Comparison of ENCODE assay signal across 21 cellular contexts in genomic region chr13:34522818-34523217, GRCh38.
"Had no signal": no experiment of that assay in that cellular context is flagged by ENCODE, and none has a peak within 500 bp of the region (broad histone marks: within the 10 kb centered on the region; RNA-seq: fewer than 3 reads in every experiment).

No MANE protein-coding gene starts in this region.

- H3K27ac Mint-ChIP-seq: activated CD8-positive, alpha-beta T cell treated with anti-CD3 and anti-CD28 coated beads, Interleukin-2, amount 10 ng/mL, durations not matched to agents 7 days and 5 days; activated naive CD8-positive, alpha-beta T cell; activated T-helper 1 cell treated with anti-CD3 and anti-CD28 coated beads, Interleukin-12 subunit alpha, Interleukin-12 subunit beta, Interleukin-2, Interleukin-4 antibody, amounts not matched to agents 30 ng/mL and 10 ng/mL and 1 ng/mL, durations not matched to agents 14 hours and 24 hours and 36 hours; dendritic cell treated with granulocyte-macrophage colony-stimulating factor and Interleukin-4, amounts not matched to agents 40 ng/mL and 50 ng/mL, for 4 days; mesothelial cell of epicardium; naive thymus-derived CD8-positive, alpha-beta T cell; neural progenitor cell; stimulated activated naive CD8-positive, alpha-beta T cell treated with anti-CD3 and anti-CD28 coated beads, Interleukin-15, Interleukin-2, amounts not matched to agents 100 ng/mL and 50 ng/mL, for 24 hours had no signal

- H3K4me1 Mint-ChIP-seq: naive thymus-derived CD8-positive, alpha-beta T cell had no signal

- H3K27me3 ChIP-seq: adrenal gland, body of pancreas, foreskin keratinocyte, neural progenitor cell, thyroid gland had no signal

- H3K4me3 ChIP-seq: adrenal gland, body of pancreas, left ventricle myocardium inferior, neural progenitor cell, thyroid gland had no signal

- H3K4me1 ChIP-seq: adrenal gland, foreskin keratinocyte, left ventricle myocardium inferior, neural progenitor cell had no signal

- H3K9me3 ChIP-seq: adrenal gland, body of pancreas, thyroid gland had no signal

- H3K27ac ChIP-seq: adrenal gland, body of pancreas, foreskin keratinocyte, left ventricle myocardium inferior, neural progenitor cell, thyroid gland had no signal

- H3K36me3 ChIP-seq: adrenal gland, left ventricle myocardium inferior, neural progenitor cell, thyroid gland had no signal

- H3K9me3 Mint-ChIP-seq: neural progenitor cell; stimulated activated naive CD8-positive, alpha-beta T cell treated with anti-CD3 and anti-CD28 coated beads, Interleukin-15, Interleukin-2, amounts not matched to agents 100 ng/mL and 50 ng/mL, for 24 hours had no signal

- DNase-seq: activated CD4-positive, alpha-beta T cell treated with anti-CD3 and anti-CD28 coated beads for 1 hour; activated CD4-positive, alpha-beta T cell treated with anti-CD3 and anti-CD28 coated beads, Interleukin-2, amount 50 U/mL, for 1 hour; activated CD8-positive, alpha-beta T cell treated with anti-CD3 and anti-CD28 coated beads, Interleukin-2, amount 10 ng/mL, durations not matched to agents 7 days and 5 days; activated gamma-delta T cell treated with Interleukin-2 at 50 U/mL for 16 hours; adrenal gland; body of pancreas; caudate nucleus; effector CD4-positive, alpha-beta T cell; left ventricle myocardium inferior; naive thymus-derived CD8-positive, alpha-beta T cell; stimulated activated CD4-positive, alpha-beta T cell treated with anti-CD3 and anti-CD28 coated beads, Interleukin-1b, Interleukin-23, amount 100 ng/mL, for 48 hours; substantia nigra; T-helper 9 cell; thyroid gland had no signal

- H3K4me3 Mint-ChIP-seq: activated CD8-positive, alpha-beta T cell treated with anti-CD3 and anti-CD28 coated beads, Interleukin-2, amount 10 ng/mL, durations not matched to agents 7 days and 5 days; activated naive CD8-positive, alpha-beta T cell; activated T-helper 1 cell treated with anti-CD3 and anti-CD28 coated beads, Interleukin-12 subunit alpha, Interleukin-12 subunit beta, Interleukin-2, Interleukin-4 antibody, amounts not matched to agents 30 ng/mL and 10 ng/mL and 1 ng/mL, durations not matched to agents 14 hours and 24 hours and 36 hours; dendritic cell treated with granulocyte-macrophage colony-stimulating factor and Interleukin-4, amounts not matched to agents 40 ng/mL and 50 ng/mL, for 4 days; mesothelial cell of epicardium; naive thymus-derived CD8-positive, alpha-beta T cell; neural progenitor cell; stimulated activated naive CD8-positive, alpha-beta T cell treated with anti-CD3 and anti-CD28 coated beads, Interleukin-15, Interleukin-2, amounts not matched to agents 100 ng/mL and 50 ng/mL, for 24 hours had no signal

- H3K36me3 Mint-ChIP-seq: activated naive CD8-positive, alpha-beta T cell; mesothelial cell of epicardium; naive thymus-derived CD8-positive, alpha-beta T cell; neural progenitor cell had no signal

- H3K27me3 Mint-ChIP-seq: activated naive CD8-positive, alpha-beta T cell; dendritic cell treated with granulocyte-macrophage colony-stimulating factor and Interleukin-4, amounts not matched to agents 40 ng/mL and 50 ng/mL, for 4 days; stimulated activated naive CD8-positive, alpha-beta T cell treated with anti-CD3 and anti-CD28 coated beads, Interleukin-15, Interleukin-2, amounts not matched to agents 100 ng/mL and 50 ng/mL, for 24 hours had no signal

- ATAC-seq: activated CD8-positive, alpha-beta T cell treated with anti-CD3 and anti-CD28 coated beads, Interleukin-2, amount 10 ng/mL, durations not matched to agents 7 days and 5 days; body of pancreas; foreskin keratinocyte; naive thymus-derived CD8-positive, alpha-beta T cell had no signal
